ENCODE assay signal across 24 cellular contexts in genomic region chr1:232558974-232559373, GRCh38.
DNase-seq lines count a peak whose midpoint lies in the region; ATAC-seq, FAIRE-seq and TF ChIP-seq lines count a peak whose summit lies in the region.
"Had no signal": no experiment of that assay in that cellular context is flagged by ENCODE, and none has a peak within 500 bp of the region (broad histone marks: within the 10 kb centered on the region; RNA-seq: fewer than 3 reads in every experiment).

No MANE protein-coding gene starts in this region.

- peak overlapping the region; percentile 40; the same call in 1 of the 2 replicates for H2AFZ ChIP-seq in OCI-LY7 (ENCODE audit: low read length)
- H2AFZ ChIP-seq in endothelial cell of umbilical vein (ENCODE audit: low read depth, low read length) = no peak overlapping the region

- H3K9me1 ChIP-seq in endothelial cell of umbilical vein (replicated peaks; ENCODE audit: control insufficient read depth, extremely low read depth, insufficient read depth, low read length) = no peaks in the 10 kb centered on the region

- H3K9me3 ChIP-seq in OCI-LY7 (ENCODE audit: low read length) (no peaks in the 10 kb centered on the region), endothelial cell of umbilical vein (replicated peaks; ENCODE audit: control insufficient read depth, insufficient read depth, low read length) (no peaks in the 10 kb centered on the region), upper lobe of right lung (no peaks in the 10 kb centered on the region), suprapubic skin (no peaks in the 10 kb centered on the region)
- H3K9me3 ChIP-seq: SJSA1, tibial artery had no signal

- TF ChIP-seq POLR2A in endothelial cell of umbilical vein (IDR thresholded peaks at IDR 0.05; ENCODE audit: low read depth, low read length) (no peak), suprapubic skin (IDR thresholded peaks at IDR 0.05) (no peak)

- TF ChIP-seq EP300 in suprapubic skin (IDR thresholded peaks at IDR 0.05) = no peak

- peak overlapping the region; percentile 39 for H3K4me2 ChIP-seq in OCI-LY7 (ENCODE audit: low read length)
- H3K4me2 ChIP-seq in endothelial cell of umbilical vein (ENCODE audit: insufficient read depth, low read length) = peak overlapping the region; percentile 52

- peak overlapping the region; percentile 27 for H3K27ac ChIP-seq in OCI-LY7 (ENCODE audit: low read depth, low read length, poor library complexity, severe bottlenecking)
- H3K27ac ChIP-seq in endothelial cell of umbilical vein (ENCODE audit: insufficient read depth, low read depth, low read length) = peak overlapping the region; percentile 15
- H3K27ac ChIP-seq in upper lobe of right lung = no peak overlapping the region
- H3K27ac ChIP-seq in suprapubic skin = no peak overlapping the region
- H3K27ac ChIP-seq: SJSA1, tibial artery had no signal

- DNase-seq in NCI-H510A treated with DMSO at 0.1 percent for 48 hours (lab: John Stamatoyannopoulos, UW) (peak; percentile 32), NCI-H510A (lab: John Stamatoyannopoulos, UW) (no peak), OCI-LY7 (ENCODE audit: low spot score) (peak; percentile 43), endothelial cell of umbilical vein (ENCODE audit: low read depth, low spot score) (peak; percentile 78), upper lobe of right lung (no peak), suprapubic skin (ENCODE audit: low spot score in 2 of 2) (no peak)
- no peak for DNase-seq in activated CD8-positive, alpha-beta memory T cell treated with anti-CD3 and anti-CD28 coated beads for 24 hours
- DNase-seq: 8988T; activated CD8-positive, alpha-beta memory T cell treated with anti-CD3 and anti-CD28 coated beads, Interleukin-2, amount 50 U/mL, for 4 hours; AML-193; cerebellar nuclear complex; COR-L47; effector memory CD4-positive, alpha-beta T cell; kidney glomerular epithelial cell; NK-92 treated with Interleukin-12 subunit alpha and Interleukin-12 subunit beta, amount 100 ng/mL, for 24 hours; retina; stimulated activated CD4-positive, alpha-beta T cell treated with anti-CD3 and anti-CD28 coated beads, Interleukin-4, amount 100 ng/mL, for 24 hours; stimulated activated naive CD8-positive, alpha-beta T cell treated with anti-CD3 and anti-CD28 coated beads, Interleukin-15, Interleukin-2, amounts not matched to agents 100 U/mL and 50 U/mL, for 24 hours; T-helper 2 cell; tibial artery had no signal

- intact Hi-C loops in OCI-LY7 (cut with micrococcal nuclease; ENCODE audit: unreplicated experiment) = no loop called here
- intact Hi-C loops in endothelial cell of umbilical vein (cut with micrococcal nuclease) = no loop called here
- intact Hi-C loops in upper lobe of right lung (cut with DNase I) = no loop called here

- dilution Hi-C loops in endothelial cell of umbilical vein (cut with MboI; ENCODE audit: extremely low pct_ligation_motif_present, low sequenced_read_pairs) = no loop called here

- ATAC-seq in upper lobe of right lung = peak; percentile 12
- no peak for ATAC-seq in GM18873 (IDR thresholded peaks at IDR 0.05; ENCODE audit: low FRiP score, unreplicated experiment)
- ATAC-seq: activated T-helper 17 cell treated with anti-CD3 and anti-CD28 coated beads, Interleukin-2, amount 50 U/mL, for 72 hours; stimulated activated naive CD8-positive, alpha-beta T cell treated with anti-CD3 and anti-CD28 coated beads, Interleukin-15, Interleukin-2, amounts not matched to agents 100 U/mL and 50 U/mL, for 24 hours had no signal

- H3K4me1 ChIP-seq in OCI-LY7 (ENCODE audit: insufficient read depth, low read length, poor library complexity, severe bottlenecking) = peaks cover 85% of the 10 kb centered on the region
- peaks cover 22% of the 10 kb centered on the region for H3K4me1 ChIP-seq in endothelial cell of umbilical vein (ENCODE audit: control insufficient read depth, extremely low read depth, insufficient read depth, low read length)
- peaks cover 19% of the 10 kb centered on the region for H3K4me1 ChIP-seq in upper lobe of right lung
- H3K4me1 ChIP-seq in suprapubic skin = peaks cover 15% of the 10 kb centered on the region

- FAIRE-seq in endothelial cell of umbilical vein (lab: Jason Lieb, UNC) = peak; percentile 78
- FAIRE-seq: H54 had no signal

- no peaks in the 10 kb centered on the region for H3K27me3 ChIP-seq in endothelial cell of umbilical vein (ENCODE audit: control insufficient read depth in 2 of 2, insufficient read depth in 2 of 2, low read length in 2 of 2)
- H3K27me3 ChIP-seq in upper lobe of right lung = no peaks in the 10 kb centered on the region
- no peaks in the 10 kb centered on the region for H3K27me3 ChIP-seq in suprapubic skin
- H3K27me3 ChIP-seq: SJSA1, tibial artery had no signal

- POLR2A ChIA-PET in OCI-LY7 (lab: Charles Lee) (interaction anchor here (1.1 to 10.6 kb wide), 3 partner anchors 9 to 38 kb away, joined by 4 to 115 read pairs (median 6); no protein-coding TSS in a partner anchor), endothelial cell of umbilical vein (lab: Charles Lee) (no interaction called here)

- BruUV-seq in OCI-LY7 (replicated peaks; lab: Mats Ljungman, UMichigan) (no TSS peak), endothelial cell of umbilical vein (replicated peaks; lab: Mats Ljungman, UMichigan) (no TSS peak)

- no peak for TF ChIP-seq CTCF in OCI-LY7 (conservative IDR thresholded peaks at IDR 0.05; ENCODE audit: low read length)
- TF ChIP-seq CTCF in endothelial cell of umbilical vein (IDR thresholded peaks at IDR 0.05; ENCODE audit: extremely low read depth in 1 of 2, insufficient read depth in 1 of 2, low read depth in 1 of 2, low read length in 2 of 2) = no peak
- TF ChIP-seq CTCF in upper lobe of right lung (IDR thresholded peaks at IDR 0.05) = no peak
- TF ChIP-seq CTCF in suprapubic skin (IDR thresholded peaks at IDR 0.05) = no peak

- H3K79me2 ChIP-seq in OCI-LY7 (ENCODE audit: insufficient read depth, low read depth, low read length) = no peaks in the 10 kb centered on the region; the same call in 1 of the 2 replicates
- H3K79me2 ChIP-seq in endothelial cell of umbilical vein (ENCODE audit: control insufficient read depth, insufficient read depth, low read length) = no peaks in the 10 kb centered on the region

- no peak overlapping the region for H3K9ac ChIP-seq in endothelial cell of umbilical vein (replicated peaks; ENCODE audit: extremely low read depth, insufficient read depth, low read length)

- H3K36me3 ChIP-seq in OCI-LY7 (ENCODE audit: insufficient read depth, low read length) (no peaks in the 10 kb centered on the region), endothelial cell of umbilical vein (ENCODE audit: control insufficient read depth in 2 of 2, extremely low read depth in 1 of 2, insufficient read depth in 2 of 2, low read length in 2 of 2) (no peaks in the 10 kb centered on the region), upper lobe of right lung (no peaks in the 10 kb centered on the region), suprapubic skin (no peaks in the 10 kb centered on the region)
- H3K36me3 ChIP-seq: SJSA1, tibial artery had no signal

- WGBS in suprapubic skin = 70% methylated on average over 2 of the region's 2 CpGs

- H3K4me3 ChIP-seq in OCI-LY7 (ENCODE audit: low read depth, low read length, poor library complexity, severe bottlenecking) = no peak overlapping the region
- H3K4me3 ChIP-seq in endothelial cell of umbilical vein (replicated peaks in 1 of 3; ENCODE audit: insufficient read depth in 1 of 3, low read depth in 1 of 3, low read length in 3 of 3) = no peak overlapping the region
- H3K4me3 ChIP-seq in upper lobe of right lung = no peak overlapping the region
- H3K4me3 ChIP-seq in suprapubic skin = no peak overlapping the region
- H3K4me3 ChIP-seq: SJSA1, tibial artery had no signal

- CTCF ChIA-PET in OCI-LY7 (lab: Charles Lee; ENCODE audit: unreplicated experiment) = no interaction called here
- CTCF ChIA-PET in endothelial cell of umbilical vein (lab: Charles Lee) = interaction anchor here (0.9 kb wide), 1 partner anchor 35 kb away, joined by 3 read pairs; no protein-coding TSS in a partner anchor

- H4K20me1 ChIP-seq in OCI-LY7 (ENCODE audit: insufficient read depth, low read length) (no peaks in the 10 kb centered on the region), endothelial cell of umbilical vein (replicated peaks; ENCODE audit: control insufficient read depth, extremely low read depth, insufficient read depth, low read length) (no peaks in the 10 kb centered on the region)

- no peaks in the 10 kb centered on the region for H3K9me2 ChIP-seq in OCI-LY7 (ENCODE audit: insufficient read depth, low read length)

TF ChIP-seq in endothelial cell of umbilical vein, 7 proteins besides CTCF, POLR2A, EP300 and RAD21:
- TF ChIP-seq FOS (IDR thresholded peaks at IDR 0.05; ENCODE audit: borderline replicate concordance, insufficient read depth, low read length) = no peak
- no peak for TF ChIP-seq GATA2 (IDR thresholded peaks at IDR 0.05; ENCODE audit: insufficient read depth, insufficient read length, low read depth, low read length)
- TF ChIP-seq POLR2AphosphoS5 (IDR thresholded peaks at IDR 0.05; ENCODE audit: insufficient read depth, low read depth, low read length) = no peak
- no peak for TF ChIP-seq MYC (IDR thresholded peaks at IDR 0.05; ENCODE audit: low read depth, low read length)
- no peak for TF ChIP-seq MAX (IDR thresholded peaks at IDR 0.05; ENCODE audit: insufficient read depth, insufficient read length)
- no peak for TF ChIP-seq JUN (IDR thresholded peaks at IDR 0.05; ENCODE audit: borderline replicate concordance, insufficient read depth, insufficient read length, low read depth)
- TF ChIP-seq EZH2 (IDR thresholded peaks at IDR 0.05; ENCODE audit: borderline replicate concordance, low read depth, low read length, severe bottlenecking) = no peak

Comparison
In these comparisons a context has a peak if more than half of its experiments do, and no peak if none do; other contexts are left out.
1. DNase-seq: peak in NCI-H510A treated with DMSO at 0.1 percent for 48 hours (single experiment), OCI-LY7 (single experiment) and endothelial cell of umbilical vein (single experiment); none in NCI-H510A (single experiment), upper lobe of right lung (single experiment), suprapubic skin (0 of 2) and activated CD8-positive, alpha-beta memory T cell treated with anti-CD3 and anti-CD28 coated beads for 24 hours (single experiment).
2. H3K27ac ChIP-seq: peak in OCI-LY7 (single experiment) and endothelial cell of umbilical vein (single experiment); none in upper lobe of right lung (single experiment) and suprapubic skin (single experiment).